In the genomic region with DNA sequence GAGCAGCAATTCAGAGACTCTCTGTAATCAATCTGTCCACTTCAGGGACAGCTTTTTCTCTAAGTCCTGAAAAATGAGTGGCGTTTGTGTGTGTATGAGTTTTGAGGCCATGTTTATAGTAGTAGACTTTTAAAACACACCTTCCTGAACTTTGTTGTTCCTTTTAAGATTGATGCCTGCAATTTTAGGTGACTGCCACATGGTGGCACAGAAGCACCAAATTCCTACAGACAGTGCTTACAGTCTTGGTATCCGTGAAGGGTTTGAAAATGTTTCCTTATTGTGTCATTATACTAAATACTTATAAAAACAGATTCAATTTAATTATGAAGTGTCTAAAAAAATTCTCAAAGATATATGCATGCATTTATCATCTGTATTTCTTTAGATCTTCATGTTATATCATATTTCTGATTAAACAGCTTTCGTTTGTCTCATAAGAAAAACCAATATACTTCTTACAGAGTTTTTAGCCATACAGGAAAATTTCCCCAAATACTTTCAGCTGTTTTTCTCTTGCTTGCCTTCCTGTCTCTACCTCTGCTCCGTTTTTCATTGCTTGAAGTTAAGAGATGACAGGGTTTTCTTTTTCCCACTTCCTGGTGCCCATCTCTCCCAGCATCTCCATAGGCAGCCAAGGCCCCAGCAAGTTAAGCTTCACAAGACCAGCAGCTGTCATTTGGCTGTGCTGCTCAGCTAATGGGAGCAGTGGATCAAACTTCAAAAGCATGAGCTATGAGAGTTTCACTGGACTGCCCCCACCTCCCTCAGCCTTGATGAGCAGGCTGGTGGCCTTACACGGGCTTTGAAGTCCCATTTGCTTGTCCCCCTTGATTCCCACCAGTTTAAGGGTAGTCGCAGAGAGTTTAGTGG, we compare ENCODE assay signal across 8 cellular contexts.
A peak's percentile ranks its signal among the peaks of the same experiment; 100 is the strongest.
DNase-seq lines count a peak whose midpoint lies in the region; ATAC-seq and TF ChIP-seq lines count a peak whose summit lies in the region.

No MANE protein-coding gene starts in this region.

- H3K9me3 ChIP-seq in Caco-2 (0 out of 2 replicates have a peak, but pooled peaks cover 3% of the 10 kb centered on the region), GM23248 (ENCODE audit: low read depth) (no peaks in the 10 kb centered on the region), PC-3 (ENCODE audit: low read length) (no peaks in the 10 kb centered on the region)

- no peak for DNase-seq in Caco-2
- peak; percentile 65 for DNase-seq in GM23248
- DNase-seq in PC-3, result peak; percentile 77
- peak; percentile 65 for DNase-seq in fibroblast of villous mesenchyme (ENCODE audit: low read depth)
- no peak for DNase-seq in activated gamma-delta T cell (lab: John Stamatoyannopoulos, UW)
- no peak for DNase-seq in GM19240 (ENCODE audit: insufficient read length, low spot score)
- DNase-seq in ureter (ENCODE audit: low spot score), result no peak

- H3K4me3 ChIP-seq in Caco-2 (ENCODE audit: low read depth, low read length) (no peak overlapping the region), GM23248 (no peak overlapping the region), PC-3 (ENCODE audit: low read length) (no peak overlapping the region), fibroblast of villous mesenchyme (ENCODE audit: low read depth, low read length) (no peak overlapping the region)

- no peak overlapping the region for H3K27ac ChIP-seq in GM23248
- H3K27ac ChIP-seq in PC-3 (ENCODE audit: low read length), result no peak overlapping the region

- no TSS peak for BruUV-seq in Caco-2 (replicated peaks; lab: Mats Ljungman, UMichigan)
- no TSS peak for BruUV-seq in PC-3 (replicated peaks; lab: Mats Ljungman, UMichigan)

- H2AFZ ChIP-seq in GM23248, result no peak overlapping the region
- H2AFZ ChIP-seq in PC-3 (ENCODE audit: low read length), result no peak overlapping the region

- H3K27me3 Mint-ChIP-seq in Caco-2 (ENCODE audit: insufficient read depth, unreplicated experiment), result no peaks in the 10 kb centered on the region

- no peaks in the 10 kb centered on the region for H3K36me3 ChIP-seq in Caco-2 (ENCODE audit: control insufficient read depth, insufficient read depth, low read length)
- no peaks in the 10 kb centered on the region for H3K36me3 ChIP-seq in GM23248 (ENCODE audit: low read depth)
- no peaks in the 10 kb centered on the region for H3K36me3 ChIP-seq in PC-3 (ENCODE audit: low read depth, low read length)

- no peaks in the 10 kb centered on the region for H3K79me2 ChIP-seq in GM23248 (ENCODE audit: insufficient read depth)
- no peaks in the 10 kb centered on the region for H3K79me2 ChIP-seq in PC-3 (ENCODE audit: low read length)

- POLR2A ChIA-PET in Caco-2 (lab: Charles Lee), result no interaction called here
- POLR2A ChIA-PET in PC-3 (lab: Charles Lee; ENCODE audit: unreplicated experiment), result no interaction called here

- H3K4me1 Mint-ChIP-seq in Caco-2 (ENCODE audit: low read depth, unreplicated experiment), result no peaks in the 10 kb centered on the region

- no peaks in the 10 kb centered on the region for H3K9me3 Mint-ChIP-seq in Caco-2 (ENCODE audit: unreplicated experiment)

- H3K36me3 Mint-ChIP-seq in Caco-2 (ENCODE audit: insufficient read depth, unreplicated experiment), result no peaks in the 10 kb centered on the region

- TF ChIP-seq CTCF in Caco-2 (IDR thresholded peaks at IDR 0.05; ENCODE audit: insufficient read depth in 1 of 2, low read depth in 1 of 2, low read length in 1 of 2, severe bottlenecking in 1 of 2, unreplicated experiment in 1 of 2) (peak; percentile 30 to 49), PC-3 (conservative IDR thresholded peaks at IDR 0.05; ENCODE audit: low read depth, low read length) (peak; percentile 97), fibroblast of villous mesenchyme (IDR thresholded peaks at IDR 0.05; ENCODE audit: insufficient read depth, low read depth, low read length) (peak; percentile 90)

- H3K9me2 ChIP-seq in GM23248 (ENCODE audit: insufficient read depth) (no peaks in the 10 kb centered on the region), PC-3 (replicated peaks; ENCODE audit: low read length) (no peaks in the 10 kb centered on the region)

- H3K9ac ChIP-seq in GM23248 (no peak overlapping the region), PC-3 (ENCODE audit: low read length) (no peak overlapping the region)

- intact Hi-C loops in Caco-2 (cut with micrococcal nuclease; ENCODE audit: unreplicated experiment) (no loop called here), PC-3 (cut with micrococcal nuclease) (loop anchor here (1.0 to 5.0 kb wide), 5 partner anchors 123 to 844 kb away; no protein-coding TSS in a partner anchor)

- no peak overlapping the region for H3K27ac Mint-ChIP-seq in Caco-2 (ENCODE audit: unreplicated experiment)

- H3K4me3 Mint-ChIP-seq in Caco-2 (ENCODE audit: unreplicated experiment), result no peak overlapping the region

- CTCF ChIA-PET in Caco-2 (lab: Charles Lee), result no interaction called here
- CTCF ChIA-PET in PC-3 (lab: Charles Lee), result interaction anchor here (0.5 to 0.6 kb wide), 4 partner anchors 349 to 1741 kb away, joined by 3 to 15 read pairs (median 4); no protein-coding TSS in a partner anchor

- peak; percentile 83 for ATAC-seq in PC-3
- ATAC-seq in GM21619 (IDR thresholded peaks at IDR 0.05; ENCODE audit: unreplicated experiment), result no peak

- peaks cover 18% of the 10 kb centered on the region for H3F3A ChIP-seq in GM23248 (ENCODE audit: insufficient read depth)
- no peaks in the 10 kb centered on the region for H3F3A ChIP-seq in PC-3 (ENCODE audit: low read length, unreplicated experiment)

- H3K27me3 ChIP-seq in Caco-2 (replicated peaks; ENCODE audit: control insufficient read depth, insufficient read depth, low read length), result no peaks in the 10 kb centered on the region
- H3K27me3 ChIP-seq in GM23248 (replicated peaks; ENCODE audit: insufficient read depth), result no peaks in the 10 kb centered on the region
- H3K27me3 ChIP-seq in PC-3 (ENCODE audit: low read length), result no peaks in the 10 kb centered on the region

- in situ Hi-C loops in GM23248 (cut with MboI), result loop anchor here (25.0 kb wide), 2 partner anchors 399 to 849 kb away; no protein-coding TSS in a partner anchor

- WGBS in GM23248 (ENCODE audit: low coverage in 1 of 2, low lambda C conversion rate in 2 of 2, missing lambda C conversion rate in 2 of 2), 2 experiments, result 57 to 59% methylated on average over 6 of the region's 6 CpGs

- H4K20me1 ChIP-seq in GM23248 (ENCODE audit: insufficient read depth), result no peaks in the 10 kb centered on the region
- H4K20me1 ChIP-seq in PC-3 (ENCODE audit: low read length), result no peaks in the 10 kb centered on the region

- H3K4me2 ChIP-seq in GM23248 (ENCODE audit: unreplicated experiment), result no peak overlapping the region
- H3K4me2 ChIP-seq in PC-3 (ENCODE audit: low read length), result no peak overlapping the region

- H3K4me1 ChIP-seq in Caco-2, result no peaks in the 10 kb centered on the region
- H3K4me1 ChIP-seq in GM23248 (ENCODE audit: insufficient read depth), result peaks cover 18% of the 10 kb centered on the region
- H3K4me1 ChIP-seq in PC-3 (ENCODE audit: insufficient read depth, low read length), result peaks cover 10% of the 10 kb centered on the region

Comparison
In these comparisons a context has a peak if more than half of its experiments do, and no peak if none do; other contexts are left out.
1. DNase-seq: peak in GM23248 (single experiment), PC-3 (single experiment) and fibroblast of villous mesenchyme (single experiment); none in Caco-2 (0 of 2), activated gamma-delta T cell (single experiment), GM19240 (single experiment) and ureter (single experiment).
2. CTCF ChIP-seq: peak in every context shown above with its lines; median percentile 97 in PC-3; 90 in fibroblast of villous mesenchyme; 40 in Caco-2.